ENCODE assay signal across 20 cellular contexts in the genomic region with DNA sequence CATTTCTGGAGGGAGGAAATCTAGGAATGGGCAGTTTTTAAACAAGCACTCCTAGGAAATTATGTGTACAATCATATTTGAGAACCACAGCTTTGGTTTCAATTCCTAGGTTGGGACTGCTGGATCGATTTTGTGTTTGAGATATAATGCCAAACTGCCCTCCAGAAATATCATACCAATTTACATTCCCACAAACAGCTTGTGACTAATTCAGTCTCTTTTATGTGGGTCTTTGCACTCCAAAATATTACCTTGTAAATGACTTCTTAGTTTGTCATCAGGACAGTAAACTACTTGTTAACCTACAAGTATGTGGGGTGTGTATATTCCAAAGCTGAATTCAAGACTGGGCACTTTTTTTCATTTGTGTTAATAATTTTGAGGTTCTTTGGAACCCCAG. TPM values are rescaled to one million over a fixed set of nuclear protein-coding genes. Genes with fewer than 3 reads are reported as not detected.
DNase-seq lines count a peak whose midpoint lies in the region; ATAC-seq and TF ChIP-seq lines count a peak whose summit lies in the region.
"Had no signal": no experiment of that assay in that cellular context is flagged by ENCODE, and none has a peak within 500 bp of the region (broad histone marks: within the 10 kb centered on the region; RNA-seq: fewer than 3 reads in every experiment).

No MANE protein-coding gene starts in this region.

- no peaks in the 10 kb centered on the region for H3K9me3 ChIP-seq in RWPE2 (ENCODE audit: severe bottlenecking)
- H3K9me3 ChIP-seq: Peyer's patch had no signal

- no peaks in the 10 kb centered on the region for H3K36me3 ChIP-seq in RWPE2 (ENCODE audit: low read depth)
- H3K36me3 ChIP-seq: Peyer's patch had no signal

- no peak for TF ChIP-seq CTCF in RWPE2 (IDR thresholded peaks at IDR 0.05; ENCODE audit: poor library complexity, severe bottlenecking)

- H3K27me3 ChIP-seq in RWPE2 (ENCODE audit: insufficient read depth, poor library complexity, severe bottlenecking) = peaks cover 14% of the 10 kb centered on the region
- H3K27me3 ChIP-seq: Peyer's patch had no signal

- H3K4me1 ChIP-seq in RWPE2 (ENCODE audit: insufficient read depth, poor library complexity, severe bottlenecking) = peaks cover 17% of the 10 kb centered on the region

- DNase-seq in HT-29 (ENCODE audit: low spot score) (peak; percentile 62), RWPE2 (ENCODE audit: low spot score) (no peak), kidney tubule cell (ENCODE audit: low spot score) (peak; percentile 54), GF-D8 (lab: John Stamatoyannopoulos, UW) (no peak), AML-193 (lab: John Stamatoyannopoulos, UW) (no peak), NCI-H1436 treated with DMSO at 0.1 percent for 48 hours (lab: John Stamatoyannopoulos, UW) (no peak), NCI-H524 treated with DMSO at 0.1 percent for 48 hours (lab: John Stamatoyannopoulos, UW) (no peak)
- DNase-seq: C1 segment of cervical spinal cord; CD8-positive, alpha-beta T cell; DMS153; NCI-H1105; NCI-H2029 treated with DMSO at 0.1 percent for 48 hours; NCI-H226; NCI-H510A treated with DMSO at 0.1 percent for 48 hours; NCI-H774; NK-92 treated with Interleukin-12 subunit alpha and Interleukin-12 subunit beta, amount 100 ng/mL, for 24 hours; Peyer's patch; Right ventricle myocardium superior had no signal

- no peak overlapping the region for H3K4me3 ChIP-seq in RWPE2 (ENCODE audit: severe bottlenecking)
- H3K4me3 ChIP-seq: Peyer's patch had no signal

- ATAC-seq in RWPE2 (ENCODE audit: low read depth) = peak; percentile 63
- ATAC-seq: CD8-positive, alpha-beta T cell had no signal

- H3K27ac ChIP-seq in RWPE2 (ENCODE audit: poor library complexity, severe bottlenecking) = no peak overlapping the region
- H3K27ac ChIP-seq: Peyer's patch had no signal

RNA-seq across cellular contexts. Expression of gene BARX2, which starts 9.8 kb away (rescaled TPM):
- 5.5 and 6.9 TPM in 2 replicates for total RNA-seq in HT-29 (2014; rRNA removed; shearing (Covaris generic))
- total RNA-seq: CD8-positive, alpha-beta T cell; H4; LHCN-M2; Right ventricle myocardium superior had no signal

Comparison
In these comparisons a context has a peak if more than half of its experiments do, and no peak if none do; other contexts are left out.
1. DNase-seq: peak in HT-29 (single experiment) and kidney tubule cell (single experiment); none in RWPE2 (single experiment), GF-D8 (single experiment), AML-193 (0 of 2), NCI-H1436 treated with DMSO at 0.1 percent for 48 hours (single experiment) and NCI-H524 treated with DMSO at 0.1 percent for 48 hours (single experiment).